8 cellular contexts compared by ENCODE assay signal in the genomic region with DNA sequence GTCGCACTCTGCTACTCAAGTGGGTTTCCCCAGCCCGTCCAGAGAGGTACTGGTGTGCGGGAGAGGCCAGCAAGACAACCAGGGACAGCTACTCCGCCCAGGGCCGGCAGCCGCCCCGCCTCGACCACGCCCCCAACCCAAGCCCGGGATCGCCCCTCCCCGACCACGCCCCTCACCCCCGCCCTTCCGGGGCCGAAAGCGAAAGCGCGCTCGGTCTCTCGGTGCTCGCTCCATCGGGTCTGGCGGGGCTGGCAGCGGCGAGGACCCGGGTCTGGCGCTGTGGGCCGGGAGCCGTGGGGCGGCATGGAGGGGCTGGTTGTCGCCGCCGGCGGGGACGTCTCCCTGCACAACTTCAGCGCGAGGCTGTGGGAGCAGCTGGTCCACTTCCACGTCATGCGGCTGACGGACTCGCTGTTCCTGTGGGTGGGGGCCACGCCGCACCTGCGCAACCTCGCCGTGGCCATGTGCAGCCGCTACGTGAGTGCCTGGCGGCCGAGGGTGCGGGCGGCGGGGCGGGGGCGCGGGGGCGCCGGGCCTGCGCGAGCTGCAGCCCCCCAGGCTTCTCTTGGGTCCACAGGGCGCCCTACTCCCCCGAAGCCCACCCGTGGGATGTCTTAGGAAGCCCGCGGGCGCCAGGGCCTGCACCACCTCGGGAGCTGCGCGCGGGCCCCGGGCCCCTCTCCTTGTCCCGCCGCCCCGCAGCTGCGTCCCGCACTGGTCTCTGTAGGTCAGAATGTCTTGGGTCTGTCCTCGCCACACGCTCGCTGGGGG. TPM values are rescaled to one million over a fixed set of nuclear protein-coding genes. Genes with fewer than 3 reads are reported as not detected.
DNase-seq lines count a peak whose midpoint lies in the region; ATAC-seq, FAIRE-seq and TF ChIP-seq lines count a peak whose summit lies in the region.

A gene with protein sequence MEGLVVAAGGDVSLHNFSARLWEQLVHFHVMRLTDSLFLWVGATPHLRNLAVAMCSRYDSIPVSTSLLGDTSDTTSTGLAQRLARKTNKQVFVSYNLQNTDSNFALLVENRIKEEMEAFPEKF (plus strand): TSS at position 228 of the 771 bp plus-strand sequence. CDS start 76 bp downstream, at position 304.

- H3K27me3 ChIP-seq in OCI-LY1 (ENCODE audit: insufficient read depth, low read length) = no peaks in the 10 kb centered on the region
- peaks cover 4 to 5% of the 10 kb centered on the region in 2 experiments for H3K27me3 ChIP-seq in endothelial cell of umbilical vein (ENCODE audit: control insufficient read depth in 2 of 2, insufficient read depth in 2 of 2, low read length in 2 of 2)

- no peaks in the 10 kb centered on the region for H3K9me1 ChIP-seq in endothelial cell of umbilical vein (replicated peaks; ENCODE audit: control insufficient read depth, extremely low read depth, insufficient read depth, low read length)

- dilution Hi-C loops in endothelial cell of umbilical vein (cut with MboI; ENCODE audit: extremely low pct_ligation_motif_present, low sequenced_read_pairs) = no loop called here

- H4K20me1 ChIP-seq in OCI-LY1 (ENCODE audit: insufficient read depth, low read length) = no peaks in the 10 kb centered on the region
- H4K20me1 ChIP-seq in endothelial cell of umbilical vein (replicated peaks; ENCODE audit: control insufficient read depth, extremely low read depth, insufficient read depth, low read length) = no peaks in the 10 kb centered on the region

- H3K9me3 ChIP-seq in OCI-LY1 (ENCODE audit: low read length) (no peaks in the 10 kb centered on the region), endothelial cell of umbilical vein (replicated peaks; ENCODE audit: control insufficient read depth, insufficient read depth, low read length) (no peaks in the 10 kb centered on the region)

- DNase-seq in D341Med (ENCODE audit: low spot score) (peak; percentile 100), HuH-7.5 (ENCODE audit: low spot score) (peak; percentile 93), endothelial cell of umbilical vein (ENCODE audit: low read depth, low spot score) (peak; percentile 84), middle frontal gyrus (ENCODE audit: extremely low spot score, low spot score) (peak; percentile 74)
- DNase-seq in activated CD8-positive, alpha-beta memory T cell treated with anti-CD3 and anti-CD28 coated beads, Interleukin-2, amount 50 U/mL, for 48 hours = peak; percentile 98
- DNase-seq in stimulated activated CD8-positive, alpha-beta memory T cell treated with anti-CD3 and anti-CD28 coated beads, Interleukin-15, amount 100 ng/mL, for 48 hours (ENCODE audit: low read depth in 2 of 2) = peak; percentile 86 to 87

- no TSS peak for BruUV-seq in endothelial cell of umbilical vein (replicated peaks; lab: Mats Ljungman, UMichigan)

- H3K9me2 ChIP-seq in OCI-LY1 (ENCODE audit: low read depth, low read length) = no peaks in the 10 kb centered on the region

- H3K4me3 ChIP-seq in OCI-LY1 (ENCODE audit: low read depth, low read length, poor library complexity, severe bottlenecking) (peak within 1 kb of the TSS; percentile 86), endothelial cell of umbilical vein (replicated peaks in 1 of 3; ENCODE audit: insufficient read depth in 1 of 3, low read depth in 1 of 3, low read length in 3 of 3) (peak within 1 kb of the TSS; percentile 36 to 98 (median 41))

- peak; percentile 70 for ATAC-seq in GM21515 (IDR thresholded peaks at IDR 0.05; ENCODE audit: unreplicated experiment)

- H3K4me2 ChIP-seq in OCI-LY1 (ENCODE audit: low read length) = peak within 1 kb of the TSS; percentile 65
- H3K4me2 ChIP-seq in endothelial cell of umbilical vein (ENCODE audit: insufficient read depth, low read length) = peak within 1 kb of the TSS; percentile 48

- peaks cover 32% of the 10 kb centered on the region for H3K79me2 ChIP-seq in OCI-LY1 (ENCODE audit: insufficient read depth, low read length)
- H3K79me2 ChIP-seq in endothelial cell of umbilical vein (ENCODE audit: control insufficient read depth, insufficient read depth, low read length) = peaks cover 49% of the 10 kb centered on the region

- TF ChIP-seq POLR2A in endothelial cell of umbilical vein (IDR thresholded peaks at IDR 0.05; ENCODE audit: low read depth, low read length) = peak; percentile 81

- H3K27ac ChIP-seq in OCI-LY1 (ENCODE audit: low read depth, low read length, poor library complexity, severe bottlenecking) (peak within 1 kb of the TSS; percentile 41), endothelial cell of umbilical vein (ENCODE audit: insufficient read depth, low read depth, low read length) (peak within 1 kb of the TSS; percentile 10)

- H3F3A ChIP-seq in OCI-LY1 (ENCODE audit: insufficient read depth, low read length) = no peaks in the 10 kb centered on the region

- CTCF ChIA-PET in endothelial cell of umbilical vein (lab: Charles Lee) = interaction anchor here (0.7 to 4.4 kb wide), 10 partner anchors 7 to 720 kb away, joined by 3 to 25 read pairs (median 3); a partner anchor contains a TSS

- FAIRE-seq in endothelial cell of umbilical vein (lab: Jason Lieb, UNC) = peak; percentile 93

- H3K4me1 ChIP-seq in OCI-LY1 (ENCODE audit: insufficient read depth, low read length, severe bottlenecking) = peaks cover 24% of the 10 kb centered on the region
- H3K4me1 ChIP-seq in endothelial cell of umbilical vein (ENCODE audit: control insufficient read depth, extremely low read depth, insufficient read depth, low read length) = peaks cover 7% of the 10 kb centered on the region

- intact Hi-C loops in endothelial cell of umbilical vein (cut with micrococcal nuclease) = loop anchor here (1.0 to 2.0 kb wide), 5 partner anchors 66 to 260 kb away; a partner anchor contains a TSS

- TF ChIP-seq CTCF in OCI-LY1 (IDR thresholded peaks at IDR 0.05; ENCODE audit: low read length) (no peak), endothelial cell of umbilical vein (IDR thresholded peaks at IDR 0.05; ENCODE audit: extremely low read depth in 1 of 2, insufficient read depth in 1 of 2, low read depth in 1 of 2, low read length in 2 of 2) (no peak)

- H2AFZ ChIP-seq in OCI-LY1 (ENCODE audit: low read length) (no peak within 1 kb of the TSS), endothelial cell of umbilical vein (ENCODE audit: low read depth, low read length) (peak within 1 kb of the TSS; percentile 65)

- H3K9ac ChIP-seq in OCI-LY1 (ENCODE audit: low read length) (peak within 1 kb of the TSS; percentile 90), endothelial cell of umbilical vein (replicated peaks; ENCODE audit: extremely low read depth, insufficient read depth, low read length) (peak within 1 kb of the TSS; percentile 49)

- POLR2A ChIA-PET in endothelial cell of umbilical vein (lab: Charles Lee) = interaction anchor here (0.6 to 0.7 kb wide), 3 partner anchors 102 to 199 kb away, joined by 3 to 4 read pairs (median 3); a partner anchor contains a TSS

- H3K36me3 ChIP-seq in OCI-LY1 (ENCODE audit: insufficient read depth, low read length) (peaks cover 27% of the 10 kb centered on the region), endothelial cell of umbilical vein (ENCODE audit: control insufficient read depth in 2 of 2, extremely low read depth in 1 of 2, insufficient read depth in 2 of 2, low read length in 2 of 2) (peaks cover 2 to 4% of the 10 kb centered on the region in 2 experiments)

TF ChIP-seq in endothelial cell of umbilical vein, 7 proteins besides CTCF, POLR2A, EP300 and RAD21:
- peak; percentile 91 for TF ChIP-seq POLR2AphosphoS5 (IDR thresholded peaks at IDR 0.05; ENCODE audit: insufficient read depth, low read depth, low read length)
- no peak for TF ChIP-seq FOS (IDR thresholded peaks at IDR 0.05; ENCODE audit: borderline replicate concordance, insufficient read depth, low read length)

RNA-seq across cellular contexts. Expression of the gene that starts here (rescaled TPM):
- 31.1 and 31.4 TPM in 2 replicates for total RNA-seq in endothelial cell of umbilical vein
- polyA plus RNA-seq in endothelial cell of umbilical vein = 46.0 and 72.2 TPM in 2 replicates
- 31.6 and 37.9 TPM in 2 replicates for polyA plus RNA-seq in endothelial cell of umbilical vein (2011; cell fraction: cytosol; rRNA removed)
- 17.1 and 18.3 TPM in 2 replicates for polyA plus RNA-seq in endothelial cell of umbilical vein (2011; cell fraction: nucleus; rRNA removed)
- polyA plus RNA-seq in endothelial cell of umbilical vein (2012) = 26.1 and 26.2 TPM in 2 replicates
- 18.5 and 20.7 TPM in 2 replicates for polyA minus RNA-seq in endothelial cell of umbilical vein
- 18.9 TPM for polyA minus RNA-seq in endothelial cell of umbilical vein (2011; cell fraction: cytosol; rRNA and poly(A)+ RNA removed)
- 11.0 and 11.1 TPM in 2 replicates for polyA minus RNA-seq in endothelial cell of umbilical vein (2011; cell fraction: nucleus; rRNA and poly(A)+ RNA removed)

Comparison
In these comparisons a context has a peak if more than half of its experiments do, and no peak if none do; other contexts are left out.
1. Peak in every context shown above with its lines: DNase-seq, ATAC-seq, H3K4me3 ChIP-seq and H3K27ac ChIP-seq.